Comparison of ENCODE assay signal across 40 cellular contexts in the genomic region with DNA sequence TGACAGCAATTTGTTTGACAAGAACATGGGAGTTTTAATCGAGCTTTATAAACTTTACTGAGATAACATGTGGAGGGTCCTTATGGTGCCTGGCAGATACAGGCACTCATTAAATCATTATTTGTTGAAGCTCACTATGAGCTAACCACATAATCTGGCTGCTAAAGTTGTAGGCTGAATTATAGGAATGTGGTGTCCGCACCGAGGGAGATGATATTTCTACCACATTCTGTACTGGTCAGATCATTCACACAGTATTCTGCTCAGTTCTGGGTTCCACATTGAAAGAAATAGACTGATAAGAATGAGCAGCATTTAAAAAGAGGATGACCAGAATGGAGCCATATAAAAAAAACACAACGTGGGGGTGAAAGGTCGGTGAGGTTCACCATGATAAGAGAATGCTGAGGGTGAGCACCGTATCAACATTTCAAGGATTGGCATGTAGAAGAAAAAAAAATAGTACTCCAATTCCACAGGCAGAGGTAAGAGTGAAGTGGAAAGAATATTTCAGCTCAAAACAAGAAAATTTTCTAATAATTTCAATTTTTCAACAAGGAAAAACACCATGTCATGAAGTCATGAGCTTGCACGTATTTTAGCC. TPM values are rescaled to one million over a fixed set of nuclear protein-coding genes. Genes with fewer than 3 reads are reported as not detected.
"Had no signal": no experiment of that assay in that cellular context is flagged by ENCODE, and none has a peak within 500 bp of the region (broad histone marks: within the 10 kb centered on the region; RNA-seq: fewer than 3 reads in every experiment).

No MANE protein-coding gene starts in this region.

- H3K9me3 ChIP-seq: adrenal gland, ascending aorta, body of pancreas, breast epithelium, heart left ventricle had no signal

- H3K4me3 Mint-ChIP-seq: activated CD4-positive, alpha-beta memory T cell treated with anti-CD3 and anti-CD28 coated beads for 36 hours; activated CD4-positive, alpha-beta T cell treated with anti-CD3 and anti-CD28 coated beads for 36 hours; activated CD4-positive, alpha-beta T cell treated with anti-CD3 and anti-CD28 coated beads, Interleukin-2, amount 10 ng/mL, durations not matched to agents 7 days and 5 days; activated CD8-positive, alpha-beta memory T cell treated with anti-CD3 and anti-CD28 coated beads, Interleukin-2, amount 10 ng/mL, durations not matched to agents 7 days and 5 days; activated CD8-positive, alpha-beta T cell treated with anti-CD3 and anti-CD28 coated beads, Interleukin-2, amount 10 ng/mL, durations not matched to agents 7 days and 5 days; activated naive CD4-positive, alpha-beta T cell treated with anti-CD3 and anti-CD28 coated beads for 36 hours; activated naive CD4-positive, alpha-beta T cell treated with anti-CD3 and anti-CD28 coated beads, Interleukin-2, amount 50 U/mL, for 24 hours; activated naive CD8-positive, alpha-beta T cell treated with anti-CD3 and anti-CD28 coated beads for 36 hours; activated naive CD8-positive, alpha-beta T cell treated with anti-CD3 and anti-CD28 coated beads, Interleukin-2, amount 50 U/mL, for 24 hours; activated T-helper 1 cell treated with anti-CD3 and anti-CD28 coated beads, Interleukin-12 subunit alpha, Interleukin-12 subunit beta, Interleukin-2, Interleukin-4 antibody, amounts not matched to agents 30 ng/mL and 10 ng/mL and 1 ng/mL, durations not matched to agents 14 hours and 24 hours and 36 hours; dendritic cell treated with granulocyte-macrophage colony-stimulating factor and Interleukin-4, amounts not matched to agents 40 ng/mL and 50 ng/mL, for 4 days; endodermal cell; T-helper 17 cell; T-helper 2 cell treated with Interferon-gamma antibody and Interleukin-4, amounts not matched to agents 5 μg/mL and 100 μg/mL, for 36 hours had no signal

- H3K36me3 Mint-ChIP-seq: activated CD4-positive, alpha-beta memory T cell treated with anti-CD3 and anti-CD28 coated beads for 36 hours; activated CD8-positive, alpha-beta memory T cell treated with anti-CD3 and anti-CD28 coated beads, Interleukin-2, amount 10 ng/mL, durations not matched to agents 7 days and 5 days; activated naive CD4-positive, alpha-beta T cell treated with anti-CD3 and anti-CD28 coated beads, Interleukin-2, amount 50 U/mL, for 24 hours; activated naive CD8-positive, alpha-beta T cell treated with anti-CD3 and anti-CD28 coated beads for 36 hours had no signal

- H3K36me3 ChIP-seq: adrenal gland, ascending aorta, breast epithelium, cardiac muscle cell, heart left ventricle had no signal

- FAIRE-seq: frontal cortex had no signal

- H3K4me1 ChIP-seq: adrenal gland, ascending aorta, body of pancreas, breast epithelium had no signal

- DNase-seq: activated CD4-positive, alpha-beta memory T cell treated with anti-CD3 and anti-CD28 coated beads for 36 hours; activated CD4-positive, alpha-beta T cell treated with anti-CD3 and anti-CD28 coated beads for 36 hours; activated CD4-positive, alpha-beta T cell treated with anti-CD3 and anti-CD28 coated beads, Interleukin-2, amount 10 ng/mL, durations not matched to agents 7 days and 5 days; activated CD4-positive, CD25-positive, alpha-beta regulatory T cell; activated CD4-positive, CD25-positive, alpha-beta regulatory T cell treated with anti-CD3 and anti-CD28 coated beads, Interleukin-2, amount 50 U/mL, for 72 hours; activated CD8-positive, alpha-beta memory T cell treated with anti-CD3 and anti-CD28 coated beads, Interleukin-2, amount 10 ng/mL, durations not matched to agents 7 days and 5 days; activated CD8-positive, alpha-beta memory T cell treated with anti-CD3 and anti-CD28 coated beads, Interleukin-2, amount 50 U/mL, for 4 hours; activated CD8-positive, alpha-beta T cell treated with anti-CD3 and anti-CD28 coated beads, Interleukin-2, amount 10 ng/mL, durations not matched to agents 7 days and 5 days; activated effector memory CD4-positive, alpha-beta T cell treated with anti-CD3 and anti-CD28 coated beads, Interleukin-2, amount 50 U/mL, for 16 hours; activated naive CD4-positive, alpha-beta T cell treated with anti-CD3 and anti-CD28 coated beads for 36 hours; activated naive CD8-positive, alpha-beta T cell treated with anti-CD3 and anti-CD28 coated beads for 36 hours; activated naive CD8-positive, alpha-beta T cell treated with anti-CD3 and anti-CD28 coated beads, Interleukin-2, amount 50 U/mL, for 24 hours; activated T-cell treated with anti-CD3 and anti-CD28 coated beads, Interleukin-2, amount 50 U/mL, for 1 hour; activated T-cell treated with anti-CD3 and anti-CD28 coated beads, Interleukin-2, amount 50 U/mL, for 48 hours; adrenal gland; body of pancreas; central memory CD4-positive, alpha-beta T cell; cerebellar nuclear complex; dorsolateral prefrontal cortex; effector memory CD4-positive, alpha-beta T cell; endodermal cell; foreskin fibroblast; glutamatergic neuron; heart left ventricle; T-helper 1 cell; T-helper 17 cell; T1000 had no signal

- H3K27ac ChIP-seq: adrenal gland, ascending aorta, body of pancreas, breast epithelium, cardiac muscle cell, coronary artery, heart left ventricle had no signal

- H3K27me3 ChIP-seq: adrenal gland, ascending aorta, body of pancreas, breast epithelium, cardiac muscle cell, dorsolateral prefrontal cortex, heart left ventricle had no signal

- H3K4me1 Mint-ChIP-seq: activated CD4-positive, alpha-beta T cell treated with anti-CD3 and anti-CD28 coated beads for 36 hours; activated CD4-positive, alpha-beta T cell treated with anti-CD3 and anti-CD28 coated beads, Interleukin-2, amount 10 ng/mL, durations not matched to agents 7 days and 5 days; activated CD8-positive, alpha-beta memory T cell treated with anti-CD3 and anti-CD28 coated beads, Interleukin-2, amount 10 ng/mL, durations not matched to agents 7 days and 5 days; activated naive CD4-positive, alpha-beta T cell treated with anti-CD3 and anti-CD28 coated beads, Interleukin-2, amount 50 U/mL, for 24 hours; activated naive CD8-positive, alpha-beta T cell treated with anti-CD3 and anti-CD28 coated beads for 36 hours; activated naive CD8-positive, alpha-beta T cell treated with anti-CD3 and anti-CD28 coated beads, Interleukin-2, amount 50 U/mL, for 24 hours; T-helper 17 cell had no signal

- H3K27ac Mint-ChIP-seq: activated CD4-positive, alpha-beta memory T cell treated with anti-CD3 and anti-CD28 coated beads for 36 hours; activated CD4-positive, alpha-beta T cell treated with anti-CD3 and anti-CD28 coated beads for 36 hours; activated CD4-positive, alpha-beta T cell treated with anti-CD3 and anti-CD28 coated beads, Interleukin-2, amount 10 ng/mL, durations not matched to agents 7 days and 5 days; activated CD8-positive, alpha-beta memory T cell treated with anti-CD3 and anti-CD28 coated beads, Interleukin-2, amount 10 ng/mL, durations not matched to agents 7 days and 5 days; activated CD8-positive, alpha-beta T cell treated with anti-CD3 and anti-CD28 coated beads, Interleukin-2, amount 10 ng/mL, durations not matched to agents 7 days and 5 days; activated naive CD4-positive, alpha-beta T cell treated with anti-CD3 and anti-CD28 coated beads for 36 hours; activated naive CD4-positive, alpha-beta T cell treated with anti-CD3 and anti-CD28 coated beads, Interleukin-2, amount 50 U/mL, for 24 hours; activated naive CD8-positive, alpha-beta T cell treated with anti-CD3 and anti-CD28 coated beads for 36 hours; activated naive CD8-positive, alpha-beta T cell treated with anti-CD3 and anti-CD28 coated beads, Interleukin-2, amount 50 U/mL, for 24 hours; activated T-helper 1 cell treated with anti-CD3 and anti-CD28 coated beads, Interleukin-12 subunit alpha, Interleukin-12 subunit beta, Interleukin-2, Interleukin-4 antibody, amounts not matched to agents 30 ng/mL and 10 ng/mL and 1 ng/mL, durations not matched to agents 14 hours and 24 hours and 36 hours; activated T-helper 2 cell treated with anti-CD3 and anti-CD28 coated beads, Interferon-gamma antibody, Interleukin-2, Interleukin-4, amounts not matched to agents 10 μg/mL and 5 μg/mL and 100 μg/mL, durations not matched to agents 14 hours and 24 hours and 36 hours; dendritic cell treated with granulocyte-macrophage colony-stimulating factor and Interleukin-4, amounts not matched to agents 40 ng/mL and 50 ng/mL, for 4 days; endodermal cell; T-helper 17 cell; T-helper 2 cell treated with Interferon-gamma antibody and Interleukin-4, amounts not matched to agents 5 μg/mL and 100 μg/mL, for 36 hours had no signal

- H3K4me3 ChIP-seq: adrenal gland, ascending aorta, body of pancreas, breast epithelium, cardiac muscle cell, coronary artery, dorsolateral prefrontal cortex, heart left ventricle had no signal

- H3K9me3 Mint-ChIP-seq: activated CD4-positive, alpha-beta memory T cell treated with anti-CD3 and anti-CD28 coated beads for 36 hours; activated CD4-positive, alpha-beta T cell treated with anti-CD3 and anti-CD28 coated beads, Interleukin-2, amount 10 ng/mL, durations not matched to agents 7 days and 5 days; activated naive CD4-positive, alpha-beta T cell treated with anti-CD3 and anti-CD28 coated beads for 36 hours; activated naive CD4-positive, alpha-beta T cell treated with anti-CD3 and anti-CD28 coated beads, Interleukin-2, amount 50 U/mL, for 24 hours; activated naive CD8-positive, alpha-beta T cell treated with anti-CD3 and anti-CD28 coated beads for 36 hours; activated naive CD8-positive, alpha-beta T cell treated with anti-CD3 and anti-CD28 coated beads, Interleukin-2, amount 50 U/mL, for 24 hours; activated T-helper 1 cell treated with anti-CD3 and anti-CD28 coated beads, Interleukin-12 subunit alpha, Interleukin-12 subunit beta, Interleukin-2, Interleukin-4 antibody, amounts not matched to agents 30 ng/mL and 10 ng/mL and 1 ng/mL, durations not matched to agents 14 hours and 24 hours and 36 hours; activated T-helper 2 cell treated with anti-CD3 and anti-CD28 coated beads, Interferon-gamma antibody, Interleukin-2, Interleukin-4, amounts not matched to agents 10 μg/mL and 5 μg/mL and 100 μg/mL, durations not matched to agents 14 hours and 24 hours and 36 hours; dendritic cell treated with granulocyte-macrophage colony-stimulating factor and Interleukin-4, amounts not matched to agents 40 ng/mL and 50 ng/mL, for 4 days; endodermal cell; T-helper 2 cell treated with Interferon-gamma antibody and Interleukin-4, amounts not matched to agents 5 μg/mL and 100 μg/mL, for 36 hours had no signal

- ATAC-seq: activated CD4-positive, alpha-beta T cell treated with anti-CD3 and anti-CD28 coated beads for 36 hours; activated CD8-positive, alpha-beta memory T cell treated with anti-CD3 and anti-CD28 coated beads, Interleukin-2, amount 10 ng/mL, durations not matched to agents 7 days and 5 days; activated CD8-positive, alpha-beta T cell treated with anti-CD3 and anti-CD28 coated beads, Interleukin-2, amount 10 ng/mL, durations not matched to agents 7 days and 5 days; activated naive CD8-positive, alpha-beta T cell treated with anti-CD3 and anti-CD28 coated beads, Interleukin-2, amount 50 U/mL, for 24 hours; body of pancreas; esophagus mucosa; heart left ventricle; T-helper 17 cell had no signal

RNA-seq across cellular contexts. Expression of a gene that starts 54.4 kb away (rescaled TPM):
- total RNA-seq: activated CD4-positive, alpha-beta memory T cell treated with anti-CD3 and anti-CD28 coated beads for 36 hours; activated CD4-positive, alpha-beta T cell treated with anti-CD3 and anti-CD28 coated beads for 36 hours; activated CD4-positive, alpha-beta T cell treated with anti-CD3 and anti-CD28 coated beads, Interleukin-2, amount 10 ng/mL, durations not matched to agents 7 days and 5 days; activated CD8-positive, alpha-beta memory T cell treated with anti-CD3 and anti-CD28 coated beads for 36 hours; activated CD8-positive, alpha-beta memory T cell treated with anti-CD3 and anti-CD28 coated beads, Interleukin-2, amount 10 ng/mL, durations not matched to agents 7 days and 5 days; activated CD8-positive, alpha-beta T cell treated with anti-CD3 and anti-CD28 coated beads, Interleukin-2, amount 10 ng/mL, durations not matched to agents 7 days and 5 days; activated naive CD4-positive, alpha-beta T cell treated with anti-CD3 and anti-CD28 coated beads for 36 hours; activated naive CD8-positive, alpha-beta T cell treated with anti-CD3 and anti-CD28 coated beads for 36 hours; activated T-helper 1 cell treated with anti-CD3 and anti-CD28 coated beads, Interleukin-12 subunit alpha, Interleukin-12 subunit beta, Interleukin-2, Interleukin-4 antibody, amounts not matched to agents 30 ng/mL and 10 ng/mL and 1 ng/mL, durations not matched to agents 14 hours and 24 hours and 36 hours; activated T-helper 2 cell treated with anti-CD3 and anti-CD28 coated beads, Interferon-gamma antibody, Interleukin-2, Interleukin-4, amounts not matched to agents 10 μg/mL and 5 μg/mL and 100 μg/mL, durations not matched to agents 14 hours and 24 hours and 36 hours; ascending aorta; body of pancreas; epithelial cell of proximal tubule; esophagus mucosa; T-helper 17 cell had no signal
